ENCODE assay signal across 8 cellular contexts in the genomic region with DNA sequence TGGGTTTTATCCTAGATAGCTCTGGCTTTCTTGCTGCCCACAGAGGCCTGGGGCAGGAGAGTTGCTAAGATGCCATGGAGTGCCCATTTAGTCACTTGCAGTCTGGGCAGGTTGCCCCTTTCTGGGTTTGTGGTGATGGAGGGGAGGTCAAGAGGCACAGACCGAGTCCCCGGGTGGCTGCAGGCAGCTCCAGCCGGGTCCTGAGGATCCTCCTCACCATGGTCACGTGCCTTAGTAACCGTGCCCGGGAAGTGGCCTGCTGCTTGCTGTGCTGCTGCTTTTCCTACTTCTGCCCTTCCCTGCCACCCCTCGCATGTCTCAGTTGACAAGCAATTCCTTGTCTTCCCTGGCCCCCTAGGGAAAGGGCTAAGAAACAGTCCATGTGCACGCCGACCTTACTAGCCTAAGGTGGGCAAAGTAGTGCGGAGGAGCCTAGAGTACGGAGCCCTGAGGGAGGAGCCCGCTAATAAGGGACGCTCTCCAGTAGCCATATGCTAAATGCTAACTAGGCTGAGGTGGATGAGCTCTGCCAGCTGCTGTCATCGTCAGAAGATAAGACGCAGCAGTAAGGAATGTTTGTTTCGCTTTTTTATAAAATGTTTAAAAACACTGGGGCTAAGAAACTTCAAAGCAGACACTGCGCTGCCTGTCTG. TPM values are rescaled to one million over a fixed set of nuclear protein-coding genes. Genes with fewer than 3 reads are reported as not detected.
DNase-seq lines count a peak whose midpoint lies in the region; ATAC-seq and FAIRE-seq lines count a peak whose summit lies in the region.

No MANE protein-coding gene starts in this region.

- H3K9me3 Mint-ChIP-seq in activated T-helper 1 cell treated with anti-CD3 and anti-CD28 coated beads, Interleukin-12 subunit alpha, Interleukin-12 subunit beta, Interleukin-2, Interleukin-4 antibody, amounts not matched to agents 30 ng/mL and 10 ng/mL and 1 ng/mL, durations not matched to agents 14 hours and 24 hours and 36 hours = no peaks in the 10 kb centered on the region

- no peaks in the 10 kb centered on the region for H3K27me3 ChIP-seq in H7 (ENCODE audit: control insufficient read depth, insufficient read depth, low read length)
- H3K27me3 ChIP-seq in right cardiac atrium (ENCODE audit: control insufficient read depth, insufficient read depth) = no peaks in the 10 kb centered on the region
- H3K27me3 ChIP-seq in rectal smooth muscle tissue (ENCODE audit: control insufficient read depth, insufficient read depth, low read length) = no peaks in the 10 kb centered on the region

- intact Hi-C loops in activated T-helper 1 cell treated with anti-CD3 and anti-CD28 coated beads, Interleukin-12 subunit alpha, Interleukin-12 subunit beta, Interleukin-2, Interleukin-4 antibody, amounts not matched to agents 30 ng/mL and 10 ng/mL and 1 ng/mL, durations not matched to agents 14 hours and 24 hours and 36 hours (cut with micrococcal nuclease) = loop anchor here (5.0 kb wide), 1 partner anchor 409 kb away; the partner anchor contains the start of genes HS2ST1 and SELENOF
- intact Hi-C loops in right cardiac atrium (cut with DNase I) = loop anchor here in 3 of 4 donors (5.0 to 10.0 kb wide), 3 partner anchors 89 to 121 kb away; no protein-coding TSS in a partner anchor

- WGBS in right cardiac atrium = 17% methylated on average over 17 of the region's 17 CpGs

- H3K4me3 Mint-ChIP-seq in activated T-helper 1 cell treated with anti-CD3 and anti-CD28 coated beads, Interleukin-12 subunit alpha, Interleukin-12 subunit beta, Interleukin-2, Interleukin-4 antibody, amounts not matched to agents 30 ng/mL and 10 ng/mL and 1 ng/mL, durations not matched to agents 14 hours and 24 hours and 36 hours = peak overlapping the region; percentile 45

- no peak overlapping the region for H3K9ac ChIP-seq in rectal smooth muscle tissue (ENCODE audit: low read length)

- ATAC-seq in right cardiac atrium (peak; percentile 64 to 72), HG03196 (IDR thresholded peaks at IDR 0.05; ENCODE audit: unreplicated experiment) (no peak)

- no peaks in the 10 kb centered on the region for H3K36me3 Mint-ChIP-seq in activated T-helper 1 cell treated with anti-CD3 and anti-CD28 coated beads, Interleukin-12 subunit alpha, Interleukin-12 subunit beta, Interleukin-2, Interleukin-4 antibody, amounts not matched to agents 30 ng/mL and 10 ng/mL and 1 ng/mL, durations not matched to agents 14 hours and 24 hours and 36 hours (ENCODE audit: low read depth)

- no peak for FAIRE-seq in urothelium cell line (lab: Jason Lieb, UNC)

- no peak overlapping the region for H3K27ac Mint-ChIP-seq in activated T-helper 1 cell treated with anti-CD3 and anti-CD28 coated beads, Interleukin-12 subunit alpha, Interleukin-12 subunit beta, Interleukin-2, Interleukin-4 antibody, amounts not matched to agents 30 ng/mL and 10 ng/mL and 1 ng/mL, durations not matched to agents 14 hours and 24 hours and 36 hours

- H3K4me3 ChIP-seq in H7 (ENCODE audit: insufficient read depth, low read depth, low read length) (peak overlapping the region; percentile 36), right cardiac atrium (ENCODE audit: low read length) (peak overlapping the region; percentile 72), rectal smooth muscle tissue (ENCODE audit: low read length) (peak overlapping the region; percentile 49)

- H3K27ac ChIP-seq in right cardiac atrium (ENCODE audit: low read length) (peak overlapping the region; percentile 32), rectal smooth muscle tissue (ENCODE audit: low read depth, low read length) (peak overlapping the region; percentile 79)

- no peaks in the 10 kb centered on the region for H3K9me3 ChIP-seq in right cardiac atrium (ENCODE audit: control insufficient read depth, low read length)

- no peak for DNase-seq in H7
- DNase-seq in activated T-helper 1 cell treated with anti-CD3 and anti-CD28 coated beads, Interleukin-12 subunit alpha, Interleukin-12 subunit beta, Interleukin-2, Interleukin-4 antibody, amounts not matched to agents 30 ng/mL and 10 ng/mL and 1 ng/mL, durations not matched to agents 14 hours and 24 hours and 36 hours (ENCODE audit: low spot score) = no peak
- peak; percentile 61 to 83 (median 82) for DNase-seq in right cardiac atrium
- DNase-seq in activated gamma-delta T cell treated with Interleukin-2 at 50 U/mL for 16 hours = no peak
- no peak for DNase-seq in NCI-H2196 treated with DMSO at 0.1 percent for 48 hours (lab: John Stamatoyannopoulos, UW; ENCODE audit: unreplicated experiment)
- no peak for DNase-seq in urothelium cell line (ENCODE audit: low spot score)

- H3K27me3 Mint-ChIP-seq in activated T-helper 1 cell treated with anti-CD3 and anti-CD28 coated beads, Interleukin-12 subunit alpha, Interleukin-12 subunit beta, Interleukin-2, Interleukin-4 antibody, amounts not matched to agents 30 ng/mL and 10 ng/mL and 1 ng/mL, durations not matched to agents 14 hours and 24 hours and 36 hours (ENCODE audit: insufficient read depth) = peaks cover 29% of the 10 kb centered on the region

- H3K4me1 ChIP-seq in right cardiac atrium (ENCODE audit: control insufficient read depth, insufficient read depth, low read length) = no peaks in the 10 kb centered on the region
- H3K4me1 ChIP-seq in rectal smooth muscle tissue (ENCODE audit: control insufficient read depth, insufficient read depth, low read length) = peaks cover 14% of the 10 kb centered on the region

- no peaks in the 10 kb centered on the region for H3K36me3 ChIP-seq in H7 (replicated peaks; ENCODE audit: control insufficient read depth, insufficient read depth, low read length)
- H3K36me3 ChIP-seq in rectal smooth muscle tissue (ENCODE audit: control insufficient read depth, insufficient read depth, low read length) = no peaks in the 10 kb centered on the region

- H3K4me1 Mint-ChIP-seq in activated T-helper 1 cell treated with anti-CD3 and anti-CD28 coated beads, Interleukin-12 subunit alpha, Interleukin-12 subunit beta, Interleukin-2, Interleukin-4 antibody, amounts not matched to agents 30 ng/mL and 10 ng/mL and 1 ng/mL, durations not matched to agents 14 hours and 24 hours and 36 hours (ENCODE audit: low read depth) = peaks cover 16% of the 10 kb centered on the region

RNA-seq across cellular contexts. Expression of gene CLCA1, which starts 34.9 kb away (rescaled TPM):
- total RNA-seq in H7 (2014; rRNA removed; shearing (Covaris generic)) = not detected in 2 replicates
- total RNA-seq in activated T-helper 1 cell treated with anti-CD3 and anti-CD28 coated beads, Interleukin-12 subunit alpha, Interleukin-12 subunit beta, Interleukin-2, Interleukin-4 antibody, amounts not matched to agents 30 ng/mL and 10 ng/mL and 1 ng/mL, durations not matched to agents 14 hours and 24 hours and 36 hours = not detected in 2 replicates
- total RNA-seq in right cardiac atrium = not detected
- polyA plus RNA-seq in right cardiac atrium = not detected

RNA-seq across cellular contexts. Expression of gene CLCA4, which starts 43.3 kb away (rescaled TPM):
- total RNA-seq in H7 (2014; rRNA removed; shearing (Covaris generic)) = not detected in 2 replicates
- total RNA-seq in activated T-helper 1 cell treated with anti-CD3 and anti-CD28 coated beads, Interleukin-12 subunit alpha, Interleukin-12 subunit beta, Interleukin-2, Interleukin-4 antibody, amounts not matched to agents 30 ng/mL and 10 ng/mL and 1 ng/mL, durations not matched to agents 14 hours and 24 hours and 36 hours = not detected in 2 replicates
- under 1 TPM in 1 of 4 donors, not detected in 3; 0.11 TPM for total RNA-seq in right cardiac atrium
- 0.07 TPM for polyA plus RNA-seq in right cardiac atrium

Comparison
In these comparisons a context has a peak if more than half of its experiments do, and no peak if none do; other contexts are left out.
1. DNase-seq: peak in right cardiac atrium (3 of 3); none in H7 (single experiment), activated T-helper 1 cell treated with anti-CD3 and anti-CD28 coated beads, Interleukin-12 subunit alpha, Interleukin-12 subunit beta, Interleukin-2, Interleukin-4 antibody, amounts not matched to agents 30 ng/mL and 10 ng/mL and 1 ng/mL, durations not matched to agents 14 hours and 24 hours and 36 hours (single experiment), activated gamma-delta T cell treated with Interleukin-2 at 50 U/mL for 16 hours (single experiment), NCI-H2196 treated with DMSO at 0.1 percent for 48 hours (single experiment) and urothelium cell line (single experiment).
2. Peak in every context shown above with its lines, with median percentiles within 50 percentile points of each other: H3K4me3 ChIP-seq.